Comparison of ENCODE assay signal across 1 cellular context in genomic region chr2:28449489-28450395, GRCh38.
TF ChIP-seq lines count a peak whose summit lies in the region.

No MANE protein-coding gene starts in this region.

TF ChIP-seq in K562, 482 proteins besides CTCF, POLR2A, EP300 and RAD21 (continued from another document):
- TF ChIP-seq ARID3B (CRISPR knock-in tag; IDR thresholded peaks at IDR 0.05; ENCODE audit: borderline replicate concordance) (no peak), ZNF263 (CRISPR knock-in tag; IDR thresholded peaks at IDR 0.05; ENCODE audit: borderline replicate concordance) (peak; percentile 73), CREM (IDR thresholded peaks at IDR 0.05; ENCODE audit: low read depth) (peak; percentile 73), ZNF140 (CRISPR knock-in tag; IDR thresholded peaks at IDR 0.05) (no peak), ZNF217 (CRISPR knock-in tag; IDR thresholded peaks at IDR 0.05) (no peak), FOSL1 (tag; conservative IDR thresholded peaks at IDR 0.05) (peak; percentile 76), NR2F6 (CRISPR knock-in tag; IDR thresholded peaks at IDR 0.05) (no peak), CBFA2T3 (IDR thresholded peaks at IDR 0.05) (peak; percentile 18; the same call in 1 of the 2 replicates), ZNF583 (CRISPR knock-in tag; IDR thresholded peaks at IDR 0.05) (no peak), C11orf30 (IDR thresholded peaks at IDR 0.05; ENCODE audit: low read depth) (no peak), USF1 (CRISPR knock-in tag; IDR thresholded peaks at IDR 0.05) (no peak), SMAD4 (CRISPR knock-in tag; conservative IDR thresholded peaks at IDR 0.05) (peak; percentile 57), KDM4B (IDR thresholded peaks at IDR 0.05; ENCODE audit: borderline replicate concordance in 2 of 2, low read depth in 1 of 2) (no peak), NFATC3 (IDR thresholded peaks at IDR 0.05) (no peak), HLTF (IDR thresholded peaks at IDR 0.05) (no peak), ATF3 (IDR thresholded peaks at IDR 0.05) (peak; percentile 99), ATF3 (CRISPR knock-in tag; conservative IDR thresholded peaks at IDR 0.05) (no peak), LEF1 (IDR thresholded peaks at IDR 0.05) (0 out of 2 replicates have a peak, but pooled peaks have one; percentile 36), MEIS2 (IDR thresholded peaks at IDR 0.05; ENCODE audit: partially characterized antibody) (peak; percentile 41), PML (IDR thresholded peaks at IDR 0.05; ENCODE audit: low read length) (no peak), DPF2 (IDR thresholded peaks at IDR 0.05) (peak; percentile 64; the same call in 1 of the 2 replicates), MAZ (CRISPR knock-in tag; conservative IDR thresholded peaks at IDR 0.05 in 1 of 2, IDR thresholded peaks at IDR 0.05 in 1 of 2) (peak; percentile 9 to 40; a peak in 1 of 4 replicates), SPI1 (IDR thresholded peaks at IDR 0.05; ENCODE audit: borderline replicate concordance, low read depth, low read length) (peak; percentile 66; the same call in 1 of the 2 replicates), STAT6 (CRISPR knock-in tag; IDR thresholded peaks at IDR 0.05) (no peak), L3MBTL2 (IDR thresholded peaks at IDR 0.05) (no peak; the same call in 1 of the 2 replicates), CEBPG (CRISPR knock-in tag; IDR thresholded peaks at IDR 0.05) (no peak), CEBPG (tag; conservative IDR thresholded peaks at IDR 0.05 in 1 of 2, IDR thresholded peaks at IDR 0.05 in 1 of 2) (peak in 1 of 2 experiments; percentile 61; a peak in 2 of 4 replicates), ARID1B (IDR thresholded peaks at IDR 0.05) (peak; percentile 56; the same call in 1 of the 2 replicates), ZNF75A (CRISPR knock-in tag; IDR thresholded peaks at IDR 0.05) (no peak), ZNF780A (CRISPR knock-in tag; IDR thresholded peaks at IDR 0.05) (no peak), ZEB2 (IDR thresholded peaks at IDR 0.05) (peak; percentile 65; the same call in 1 of the 2 replicates), JUND (IDR thresholded peaks at IDR 0.05; ENCODE audit: borderline replicate concordance, low read depth, low read length) (peak; percentile 86), JUND (tag; IDR thresholded peaks at IDR 0.05; ENCODE audit: borderline replicate concordance, low read depth, low read length) (peak; percentile 83), ELF2 (CRISPR knock-in tag; IDR thresholded peaks at IDR 0.05) (no peak), MTA1 (IDR thresholded peaks at IDR 0.05; ENCODE audit: borderline replicate concordance) (peak; percentile 57; the same call in 1 of the 2 replicates), ZNF740 (CRISPR knock-in tag; IDR thresholded peaks at IDR 0.05) (no peak), ZNF740 (tag; IDR thresholded peaks at IDR 0.05) (no peak), CREB1 (IDR thresholded peaks at IDR 0.05) (peak; percentile 45; the same call in 1 of the 2 replicates), CREB1 (CRISPR knock-in tag; IDR thresholded peaks at IDR 0.05) (no peak)
